In genomic region chr1:202807367-202807925, GRCh38 we compare ENCODE assay signal across 9 cellular contexts. TPM values are rescaled to one million over a fixed set of nuclear protein-coding genes. Genes with fewer than 3 reads are reported as not detected.
DNase-seq lines count a peak whose midpoint lies in the region; ATAC-seq and TF ChIP-seq lines count a peak whose summit lies in the region.
"Had no signal": no experiment of that assay in that cellular context is flagged by ENCODE, and none has a peak within 500 bp of the region (broad histone marks: within the 10 kb centered on the region; RNA-seq: fewer than 3 reads in every experiment).

No MANE protein-coding gene starts in this region.

- no peaks in the 10 kb centered on the region for H3K9me3 Mint-ChIP-seq in CD4-positive, alpha-beta memory T cell
- H3K9me3 Mint-ChIP-seq in activated CD4-positive, alpha-beta memory T cell treated with anti-CD3 and anti-CD28 coated beads, Interleukin-2, amount 10 ng/mL, durations not matched to agents 7 days and 5 days = no peaks in the 10 kb centered on the region
- H3K9me3 Mint-ChIP-seq in stimulated activated naive B cell treated with anti-CD40 and anti-IgM and Interleukin-4, amounts not matched to agents 10 μg/mL and 1 μg/mL and 100 μg/mL, for 72 hours = no peaks in the 10 kb centered on the region

- peaks cover 35 to 73% (median 48%) of the 10 kb centered on the region in 4 donors for H3K4me1 Mint-ChIP-seq in CD4-positive, alpha-beta memory T cell
- peaks cover 69% of the 10 kb centered on the region for H3K4me1 Mint-ChIP-seq in activated CD4-positive, alpha-beta memory T cell treated with anti-CD3 and anti-CD28 coated beads, Interleukin-2, amount 10 ng/mL, durations not matched to agents 7 days and 5 days
- peaks cover 34 to 66% of the 10 kb centered on the region in 2 donors for H3K4me1 Mint-ChIP-seq in stimulated activated naive B cell treated with anti-CD40 and anti-IgM and Interleukin-4, amounts not matched to agents 10 μg/mL and 1 μg/mL and 100 μg/mL, for 72 hours

- peak; percentile 17 for ATAC-seq in mucosa of descending colon
- ATAC-seq in stimulated activated naive B cell treated with anti-CD40 and anti-IgM and Interleukin-4, amounts not matched to agents 10 μg/mL and 1 μg/mL and 100 μg/mL, for 72 hours (replicated peaks) = peak; percentile 12 to 25
- no peak for ATAC-seq in GM18868 (IDR thresholded peaks at IDR 0.05; ENCODE audit: unreplicated experiment)

- no peaks in the 10 kb centered on the region for H3K27me3 ChIP-seq in CD4-positive, alpha-beta memory T cell (ENCODE audit: insufficient read depth, low read length)
- H3K27me3 ChIP-seq in endocrine pancreas (ENCODE audit: control insufficient read depth, insufficient read depth, low read length) = no peaks in the 10 kb centered on the region

- H3K9ac ChIP-seq in endocrine pancreas (ENCODE audit: control insufficient read depth, insufficient read depth, low read length) = peak overlapping the region; percentile 42

- no peaks in the 10 kb centered on the region for H3K36me3 ChIP-seq in CD4-positive, alpha-beta memory T cell (ENCODE audit: insufficient read depth, low read length)
- no peaks in the 10 kb centered on the region for H3K36me3 ChIP-seq in endocrine pancreas (ENCODE audit: control insufficient read depth, insufficient read depth, low read length)
- H3K36me3 ChIP-seq in mucosa of descending colon (ENCODE audit: low read depth) = no peaks in the 10 kb centered on the region

- peak overlapping the region; percentile 63 for H3K27ac ChIP-seq in CD4-positive, alpha-beta memory T cell (ENCODE audit: low read depth, low read length)

- H3K4me1 ChIP-seq in CD4-positive, alpha-beta memory T cell (ENCODE audit: insufficient read depth, low read length) = peaks cover 53% of the 10 kb centered on the region
- peaks cover 10% of the 10 kb centered on the region for H3K4me1 ChIP-seq in endocrine pancreas (ENCODE audit: control insufficient read depth, insufficient read depth, low read length)
- H3K4me1 ChIP-seq in mucosa of descending colon (ENCODE audit: low read depth) = peaks cover 29% of the 10 kb centered on the region

- peak overlapping the region; percentile 13 to 65 for H3K4me3 ChIP-seq in CD4-positive, alpha-beta memory T cell (ENCODE audit: low read length in 2 of 2)
- H3K4me3 ChIP-seq in Jurkat, Clone E6-1 (ENCODE audit: low read length) = peak overlapping the region; percentile 89
- H3K4me3 ChIP-seq in endocrine pancreas (ENCODE audit: control insufficient read depth, insufficient read depth, low read length) (no peak overlapping the region), mucosa of descending colon (peak overlapping the region; percentile 82)

- peak overlapping the region; percentile 77 to 94 (median 87) for H3K4me3 Mint-ChIP-seq in CD4-positive, alpha-beta memory T cell
- peak overlapping the region; percentile 77 for H3K4me3 Mint-ChIP-seq in activated CD4-positive, alpha-beta memory T cell treated with anti-CD3 and anti-CD28 coated beads, Interleukin-2, amount 10 ng/mL, durations not matched to agents 7 days and 5 days
- H3K4me3 Mint-ChIP-seq in stimulated activated naive B cell treated with anti-CD40 and anti-IgM and Interleukin-4, amounts not matched to agents 10 μg/mL and 1 μg/mL and 100 μg/mL, for 72 hours = peak overlapping the region; percentile 85 to 89

- DNase-seq in CD4-positive, alpha-beta memory T cell = peak in 4 of 5 donors; percentile 27 to 53 (median 35)
- peak; percentile 44 for DNase-seq in Jurkat, Clone E6-1 (ENCODE audit: low read depth, low spot score)
- peak; percentile 41 for DNase-seq in activated CD4-positive, alpha-beta memory T cell treated with anti-CD3 and anti-CD28 coated beads, Interleukin-2, amount 10 ng/mL, durations not matched to agents 7 days and 5 days
- peak; percentile 40 to 67 (median 67) for DNase-seq in mucosa of descending colon
- DNase-seq in stimulated activated naive B cell treated with anti-CD40 and anti-IgM and Interleukin-4, amounts not matched to agents 10 μg/mL and 1 μg/mL and 100 μg/mL, for 72 hours = no peak
- no peak for DNase-seq in midbrain (lab: John Stamatoyannopoulos, UW)

- POLR2A ChIA-PET in CD4-positive, alpha-beta memory T cell (lab: Charles Lee; ENCODE audit: partially characterized antibody) = interaction anchor here (0.9 to 1.8 kb wide), 7 partner anchors 9 to 120 kb away, joined by 3 to 9 read pairs (median 3); partner anchors contain the start of genes KLHL12 and RABIF
- POLR2A ChIA-PET in activated CD4-positive, alpha-beta memory T cell treated with anti-CD3 and anti-CD28 coated beads, Interleukin-2, amount 10 ng/mL, durations not matched to agents 7 days and 5 days (lab: Charles Lee) = interaction anchor here (0.9 to 1.8 kb wide), 6 partner anchors 9 to 200 kb away, joined by 3 to 10 read pairs (median 3); partner anchors contain the start of gene TMEM183A

- H3K27me3 Mint-ChIP-seq in CD4-positive, alpha-beta memory T cell = peaks cover 0 to 1% of the 10 kb centered on the region in 2 donors
- peaks cover 14% of the 10 kb centered on the region for H3K27me3 Mint-ChIP-seq in activated CD4-positive, alpha-beta memory T cell treated with anti-CD3 and anti-CD28 coated beads, Interleukin-2, amount 10 ng/mL, durations not matched to agents 7 days and 5 days
- peaks cover 6 to 12% of the 10 kb centered on the region in 2 donors for H3K27me3 Mint-ChIP-seq in stimulated activated naive B cell treated with anti-CD40 and anti-IgM and Interleukin-4, amounts not matched to agents 10 μg/mL and 1 μg/mL and 100 μg/mL, for 72 hours

- no peak for TF ChIP-seq CTCF in mucosa of descending colon (IDR thresholded peaks at IDR 0.05)

- H3K9me3 ChIP-seq in CD4-positive, alpha-beta memory T cell (ENCODE audit: control insufficient read depth in 1 of 2, low read length in 2 of 2) = no peaks in the 10 kb centered on the region
- H3K9me3 ChIP-seq in endocrine pancreas (ENCODE audit: control insufficient read depth, low read length) (no peaks in the 10 kb centered on the region), mucosa of descending colon (no peaks in the 10 kb centered on the region)

- peak overlapping the region; percentile 35 to 82 (median 59) for H3K27ac Mint-ChIP-seq in CD4-positive, alpha-beta memory T cell
- H3K27ac Mint-ChIP-seq in activated CD4-positive, alpha-beta memory T cell treated with anti-CD3 and anti-CD28 coated beads, Interleukin-2, amount 10 ng/mL, durations not matched to agents 7 days and 5 days = peak overlapping the region; percentile 51
- peak overlapping the region; percentile 89 for H3K27ac Mint-ChIP-seq in stimulated activated naive B cell treated with anti-CD40 and anti-IgM and Interleukin-4, amounts not matched to agents 10 μg/mL and 1 μg/mL and 100 μg/mL, for 72 hours

- H3K36me3 Mint-ChIP-seq in CD4-positive, alpha-beta memory T cell = peaks cover 0 to 11% of the 10 kb centered on the region in 2 donors
- peaks cover 12% of the 10 kb centered on the region for H3K36me3 Mint-ChIP-seq in activated CD4-positive, alpha-beta memory T cell treated with anti-CD3 and anti-CD28 coated beads, Interleukin-2, amount 10 ng/mL, durations not matched to agents 7 days and 5 days (ENCODE audit: low read depth)
- H3K36me3 Mint-ChIP-seq in stimulated activated naive B cell treated with anti-CD40 and anti-IgM and Interleukin-4, amounts not matched to agents 10 μg/mL and 1 μg/mL and 100 μg/mL, for 72 hours = no peaks in the 10 kb centered on the region

- CTCF ChIA-PET in CD4-positive, alpha-beta memory T cell (lab: Charles Lee; ENCODE audit: partially characterized antibody) = no interaction called here
- CTCF ChIA-PET in activated CD4-positive, alpha-beta memory T cell treated with anti-CD3 and anti-CD28 coated beads, Interleukin-2, amount 10 ng/mL, durations not matched to agents 7 days and 5 days (lab: Charles Lee) = no interaction called here

- intact Hi-C loops in CD4-positive, alpha-beta memory T cell (cut with micrococcal nuclease) = loop anchor here (5.0 kb wide), 1 partner anchor 200 kb away; the partner anchor contains the start of gene TMEM183A
- intact Hi-C loops in mucosa of descending colon (cut with DNase I, micrococcal nuclease) = no loop called here

RNA-seq across cellular contexts. Expression of gene KDM5B, which starts 0.8 kb away (rescaled TPM):
- 10 to 100 TPM; 60.7 to 64.6 TPM for total RNA-seq in CD4-positive, alpha-beta memory T cell
- 10 to 100 TPM in 1 of 2 donors, 1 to 10 TPM in 1; 6.5 to 18.0 TPM for polyA plus RNA-seq in CD4-positive, alpha-beta memory T cell
- polyA plus RNA-seq in Jurkat, Clone E6-1 (2012; ENCODE audit: insufficient read depth, insufficient read length) = 26.5 TPM
- total RNA-seq in activated CD4-positive, alpha-beta memory T cell treated with anti-CD3 and anti-CD28 coated beads, Interleukin-2, amount 10 ng/mL, durations not matched to agents 7 days and 5 days = 10 to 100 TPM; 59.5 to 70.3 TPM
- 10 to 100 TPM; 64.7 to 92.7 (median 68.1) TPM for total RNA-seq in mucosa of descending colon

RNA-seq across cellular contexts. Expression of gene PCAT6, which starts 3.3 kb away (rescaled TPM):
- not detected for total RNA-seq in CD4-positive, alpha-beta memory T cell
- polyA plus RNA-seq in CD4-positive, alpha-beta memory T cell = 1 to 10 TPM in 1 of 2 donors, not detected in 1; 1.0 TPM
- polyA plus RNA-seq in Jurkat, Clone E6-1 (2012; ENCODE audit: insufficient read depth, insufficient read length) = not detected
- 1 to 10 TPM; 1.9 to 2.7 TPM for total RNA-seq in activated CD4-positive, alpha-beta memory T cell treated with anti-CD3 and anti-CD28 coated beads, Interleukin-2, amount 10 ng/mL, durations not matched to agents 7 days and 5 days
- 1 to 10 TPM in 2 of 3 donors, under 1 TPM in 1; 0.69 to 1.3 (median 1.0) TPM for total RNA-seq in mucosa of descending colon
- total RNA-seq: LHCN-M2 had no signal

Comparison
In these comparisons a context has a peak if more than half of its experiments do, and no peak if none do; other contexts are left out.
1. DNase-seq: peak in CD4-positive, alpha-beta memory T cell (4 of 5), Jurkat, Clone E6-1 (single experiment), activated CD4-positive, alpha-beta memory T cell treated with anti-CD3 and anti-CD28 coated beads, Interleukin-2, amount 10 ng/mL, durations not matched to agents 7 days and 5 days (single experiment) and mucosa of descending colon (3 of 3); none in stimulated activated naive B cell treated with anti-CD40 and anti-IgM and Interleukin-4, amounts not matched to agents 10 μg/mL and 1 μg/mL and 100 μg/mL, for 72 hours (single experiment) and midbrain (single experiment).
2. Peak in every context shown above with its lines, with median percentiles within 50 percentile points of each other: H3K27ac Mint-ChIP-seq and H3K4me3 Mint-ChIP-seq.